8 cellular contexts compared by ENCODE assay signal in the genomic region with DNA sequence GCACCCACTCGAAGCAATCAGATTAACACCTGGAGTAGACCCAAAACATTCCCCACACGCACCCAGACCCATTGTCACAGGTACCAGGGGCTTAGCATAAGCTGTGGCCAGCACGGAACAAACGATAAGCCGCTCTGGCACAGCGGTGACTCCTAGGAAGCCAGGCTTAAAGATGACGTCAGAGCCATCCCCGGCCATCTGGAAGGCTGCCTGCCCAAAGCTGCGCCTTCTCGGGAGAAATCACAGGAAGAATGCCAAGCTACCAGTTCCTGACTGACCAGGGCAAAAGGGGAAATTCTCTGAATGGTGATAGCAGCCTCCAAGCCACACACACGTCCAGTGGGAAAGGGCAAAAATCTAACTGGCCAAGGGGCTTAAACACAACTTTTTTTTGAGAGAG. TPM values are rescaled to one million over a fixed set of nuclear protein-coding genes. Genes with fewer than 3 reads are reported as not detected.
DNase-seq lines count a peak whose midpoint lies in the region; ATAC-seq and TF ChIP-seq lines count a peak whose summit lies in the region.

No MANE protein-coding gene starts in this region.

- peaks cover 10% of the 10 kb centered on the region for H3K4me1 Mint-ChIP-seq in MCF 10A (ENCODE audit: insufficient read depth, unreplicated experiment)
- peaks cover 0 to 4% (median 0%) of the 10 kb centered on the region in 4 donors for H3K4me1 Mint-ChIP-seq in CD4-positive, alpha-beta memory T cell

- intact Hi-C loops in MCF 10A (cut with micrococcal nuclease), result no loop called here
- intact Hi-C loops in CD4-positive, alpha-beta memory T cell (cut with micrococcal nuclease), result no loop called here

- ATAC-seq in GM18907 (IDR thresholded peaks at IDR 0.05; ENCODE audit: unreplicated experiment), result no peak

- H3K27me3 ChIP-seq in CD4-positive, alpha-beta memory T cell (ENCODE audit: insufficient read depth, low read length), result no peaks in the 10 kb centered on the region

- CTCF ChIA-PET in MCF 10A (lab: Yijun Ruan, JAX), result interaction anchor here (0.7 to 1.1 kb wide), 2 partner anchors 131 to 379 kb away, joined by 3 read pairs; partner anchors contain the start of gene RBAK
- CTCF ChIA-PET in CD4-positive, alpha-beta memory T cell (lab: Charles Lee; ENCODE audit: partially characterized antibody), result no interaction called here

- no peaks in the 10 kb centered on the region for H3K27me3 Mint-ChIP-seq in MCF 10A (ENCODE audit: insufficient read depth, unreplicated experiment)
- peaks cover 0 to 1% of the 10 kb centered on the region in 2 donors for H3K27me3 Mint-ChIP-seq in CD4-positive, alpha-beta memory T cell

- POLR2A ChIA-PET in MCF 10A (lab: Yijun Ruan, JAX), result interaction anchor here (0.9 kb wide), 1 partner anchor 13 kb away, joined by 4 read pairs; no protein-coding TSS in a partner anchor
- POLR2A ChIA-PET in CD4-positive, alpha-beta memory T cell (lab: Charles Lee; ENCODE audit: partially characterized antibody), result no interaction called here

- H3K27ac Mint-ChIP-seq in MCF 10A (ENCODE audit: low read depth, unreplicated experiment), result no peak overlapping the region
- H3K27ac Mint-ChIP-seq in CD4-positive, alpha-beta memory T cell, result no peak overlapping the region

- H3K36me3 ChIP-seq in CD4-positive, alpha-beta memory T cell (ENCODE audit: insufficient read depth, low read length), result no peaks in the 10 kb centered on the region

- no peak for TF ChIP-seq CTCF in AG10803 (conservative IDR thresholded peaks at IDR 0.05; ENCODE audit: low read length)
- no peak for TF ChIP-seq CTCF in MCF 10A (IDR thresholded peaks at IDR 0.05; ENCODE audit: unreplicated experiment)

- no peak overlapping the region for H3K4me3 ChIP-seq in AG10803 (ENCODE audit: low read length)
- H3K4me3 ChIP-seq in CD4-positive, alpha-beta memory T cell (ENCODE audit: low read length in 2 of 2), result no peak overlapping the region

- no peaks in the 10 kb centered on the region for H3K4me1 ChIP-seq in CD4-positive, alpha-beta memory T cell (ENCODE audit: insufficient read depth, low read length)

- no peaks in the 10 kb centered on the region for H3K9me3 Mint-ChIP-seq in MCF 10A (ENCODE audit: unreplicated experiment)
- no peaks in the 10 kb centered on the region for H3K9me3 Mint-ChIP-seq in CD4-positive, alpha-beta memory T cell

- no peaks in the 10 kb centered on the region for H3K36me3 Mint-ChIP-seq in MCF 10A (ENCODE audit: insufficient read depth, unreplicated experiment)
- H3K36me3 Mint-ChIP-seq in CD4-positive, alpha-beta memory T cell, result no peaks in the 10 kb centered on the region

- no peak overlapping the region for H3K27ac ChIP-seq in CD4-positive, alpha-beta memory T cell (ENCODE audit: low read depth, low read length)

- peak; percentile 74 for DNase-seq in AG10803 (ENCODE audit: low read depth)
- peak; percentile 14 for DNase-seq in NCI-H1694 treated with DMSO at 0.1 percent for 48 hours (lab: John Stamatoyannopoulos, UW)
- DNase-seq in MCF 10A (ENCODE audit: unreplicated experiment), result peak; percentile 78
- peak; percentile 22 for DNase-seq in midbrain (lab: John Stamatoyannopoulos, UW)
- no peak for DNase-seq in HuH-7.5 (ENCODE audit: low spot score)
- no peak for DNase-seq in NCI-H345 (lab: John Stamatoyannopoulos, UW)
- DNase-seq in CD4-positive, alpha-beta memory T cell, result no peak

- BruUV-seq in MCF 10A (replicated peaks; lab: Mats Ljungman, UMichigan), result no TSS peak

- H3K4me3 Mint-ChIP-seq in MCF 10A (ENCODE audit: unreplicated experiment), result no peak overlapping the region
- H3K4me3 Mint-ChIP-seq in CD4-positive, alpha-beta memory T cell, result no peak overlapping the region

- no peaks in the 10 kb centered on the region for H3K9me3 ChIP-seq in CD4-positive, alpha-beta memory T cell (ENCODE audit: control insufficient read depth in 1 of 2, low read length in 2 of 2)

RNA-seq across cellular contexts. Expression of gene WIPI2, which starts 13.0 kb away (rescaled TPM):
- total RNA-seq in MCF 10A (2022), result 47.1 and 53.9 TPM in 2 replicates
- 10 to 100 TPM; 78.6 to 78.8 TPM for total RNA-seq in CD4-positive, alpha-beta memory T cell
- polyA plus RNA-seq in CD4-positive, alpha-beta memory T cell, result 10 to 100 TPM; 82.1 to 91.1 TPM

Comparison
In these comparisons a context has a peak if more than half of its experiments do, and no peak if none do; other contexts are left out.
1. DNase-seq: peak in AG10803 (single experiment), NCI-H1694 treated with DMSO at 0.1 percent for 48 hours (single experiment), MCF 10A (single experiment) and midbrain (single experiment); none in HuH-7.5 (single experiment), NCI-H345 (single experiment) and CD4-positive, alpha-beta memory T cell (0 of 5).